In genomic region chr12:52126605-52127578, GRCh38 we compare ENCODE assay signal across 12 cellular contexts. TPM values are rescaled to one million over a fixed set of nuclear protein-coding genes. Genes with fewer than 3 reads are reported as not detected.
DNase-seq lines count a peak whose midpoint lies in the region; ATAC-seq and TF ChIP-seq lines count a peak whose summit lies in the region.
"Had no signal": no experiment of that assay in that cellular context is flagged by ENCODE, and none has a peak within 500 bp of the region (broad histone marks: within the 10 kb centered on the region; RNA-seq: fewer than 3 reads in every experiment).

No MANE protein-coding gene starts in this region.

- H3K27me3 ChIP-seq in cardiac muscle cell: no peaks in the 10 kb centered on the region
- H3K27me3 ChIP-seq in osteoblast (ENCODE audit: insufficient read depth, low read length): peaks cover 12% of the 10 kb centered on the region
- H3K27me3 ChIP-seq: BE2C had no signal

- H3K4me3 ChIP-seq in cardiac muscle cell: no peak overlapping the region
- H3K4me3 ChIP-seq in osteoblast (ENCODE audit: insufficient read depth, low read length): no peak overlapping the region

- ATAC-seq in HG02973 (IDR thresholded peaks at IDR 0.05; ENCODE audit: unreplicated experiment): no peak
- ATAC-seq in HG03442 (IDR thresholded peaks at IDR 0.05; ENCODE audit: unreplicated experiment): no peak

- peak overlapping the region; percentile 16 for H2AFZ ChIP-seq in osteoblast (ENCODE audit: low read length)

- H3K79me2 ChIP-seq in osteoblast (ENCODE audit: insufficient read depth, low read length): no peaks in the 10 kb centered on the region

- H3K9me3 ChIP-seq in cardiac muscle cell (ENCODE audit: low read depth) (no peaks in the 10 kb centered on the region), osteoblast (ENCODE audit: low read depth, low read length) (no peaks in the 10 kb centered on the region)
- H3K9me3 ChIP-seq: BE2C had no signal

- peak; percentile 3 for DNase-seq in AG20443 (ENCODE audit: low spot score)
- peak; percentile 93 for DNase-seq in NCI-H2171 treated with DMSO at 0.1 percent for 48 hours (lab: John Stamatoyannopoulos, UW)
- peak in 1 of 2 donors; percentile 72 for DNase-seq in cardiac muscle cell (ENCODE audit: low read depth in 1 of 2, low spot score in 1 of 2)
- DNase-seq in osteoblast (ENCODE audit: insufficient read length, low spot score, missing footprints): no peak
- DNase-seq in hypothalamus (lab: John Stamatoyannopoulos, UW): no peak
- DNase-seq in midbrain (lab: John Stamatoyannopoulos, UW): no peak

- H4K20me1 ChIP-seq in osteoblast (ENCODE audit: insufficient read depth, low read length): no peaks in the 10 kb centered on the region

- H3K4me1 ChIP-seq in cardiac muscle cell (ENCODE audit: low read depth) (no peaks in the 10 kb centered on the region), osteoblast (ENCODE audit: insufficient read depth, low read length) (no peaks in the 10 kb centered on the region)

- H3K36me3 ChIP-seq in cardiac muscle cell: no peaks in the 10 kb centered on the region
- no peaks in the 10 kb centered on the region for H3K36me3 ChIP-seq in osteoblast (ENCODE audit: insufficient read depth, low read length)
- H3K36me3 ChIP-seq: BE2C had no signal

- no peak overlapping the region for H3K4me2 ChIP-seq in osteoblast (ENCODE audit: insufficient read depth, low read length)

- TF ChIP-seq CTCF in cardiac muscle cell (IDR thresholded peaks at IDR 0.05; ENCODE audit: low read depth, low read length) (peak; percentile 5), osteoblast (IDR thresholded peaks at IDR 0.05; ENCODE audit: extremely low read depth, low read depth, low read length) (no peak)

- H3K27ac ChIP-seq in cardiac muscle cell: no peak overlapping the region
- no peak overlapping the region for H3K27ac ChIP-seq in osteoblast (ENCODE audit: low read depth, low read length)

RNA-seq across cellular contexts. Expression of gene SMIM41, which starts 47.4 kb away (rescaled TPM):
- total RNA-seq in cardiac muscle cell: not detected in 2 replicates
- not detected in 2 replicates for polyA plus RNA-seq in cardiac muscle cell
- under 0.01 TPM in 1 of 2 replicates, not detected in the other for total RNA-seq in osteoblast
- total RNA-seq: kidney epithelial cell, M059J, OCI-LY7 had no signal

RNA-seq across cellular contexts. Expression of gene ATG101, which starts 57.1 kb away (rescaled TPM):
- total RNA-seq in cardiac muscle cell: 37.4 and 39.9 TPM in 2 replicates
- polyA plus RNA-seq in cardiac muscle cell: 32.5 and 36.6 TPM in 2 replicates
- 49.5 and 64.4 TPM in 2 replicates for total RNA-seq in osteoblast

Comparison
In these comparisons a context has a peak if more than half of its experiments do, and no peak if none do; other contexts are left out.
1. DNase-seq: peak in AG20443 (single experiment) and NCI-H2171 treated with DMSO at 0.1 percent for 48 hours (single experiment); none in osteoblast (single experiment), hypothalamus (0 of 51) and midbrain (single experiment).